Comparison of ENCODE assay signal across 8 cellular contexts in genomic region chr1:7808253-7808844, GRCh38. TPM values are rescaled to one million over a fixed set of nuclear protein-coding genes. Genes with fewer than 3 reads are reported as not detected.
DNase-seq lines count a peak whose midpoint lies in the region; ATAC-seq and TF ChIP-seq lines count a peak whose summit lies in the region.

No MANE protein-coding gene starts in this region.

- no peak overlapping the region for H3K4me2 ChIP-seq in SK-N-SH

- H3K9ac ChIP-seq in SK-N-SH: no peak overlapping the region

- H3K9me3 Mint-ChIP-seq in CD4-positive, alpha-beta T cell: peaks cover 5% of the 10 kb centered on the region

- intact Hi-C loops in CD4-positive, alpha-beta T cell (cut with DNase I, micrococcal nuclease): loop anchor here in 1 of 2 experiments (5.0 kb wide), 1 partner anchor 94 kb away; no protein-coding TSS in a partner anchor

- H3K36me3 Mint-ChIP-seq in CD4-positive, alpha-beta T cell (ENCODE audit: low read depth): peaks cover 75% of the 10 kb centered on the region

- no peak for TF ChIP-seq EP300 in SK-N-SH (IDR thresholded peaks at IDR 0.05; ENCODE audit: borderline replicate concordance in 1 of 2, low read depth in 1 of 2, low read length in 1 of 2)

- no peak for DNase-seq in CD4-positive, alpha-beta T cell
- peak; percentile 15 for DNase-seq in HEK293T (ENCODE audit: extremely low spot score)
- peak; percentile 40 for DNase-seq in SK-N-SH
- peak; percentile 18 for DNase-seq in glomerular endothelial cell (ENCODE audit: extremely low read depth, low read depth, low spot score)
- DNase-seq in NCI-H1930 (lab: John Stamatoyannopoulos, UW): no peak
- DNase-seq in amniotic stem cell (lab: John Stamatoyannopoulos, UW): no peak
- DNase-seq in stimulated activated CD4-positive, alpha-beta T cell treated with anti-CD3 and anti-CD28 coated beads, Interleukin-1b, Interleukin-23, amount 100 ng/mL, for 48 hours: no peak

- POLR2A ChIA-PET in CD4-positive, alpha-beta T cell (lab: Charles Lee): no interaction called here
- POLR2A ChIA-PET in HEK293T (lab: Yijun Ruan, JAX): interaction anchor here (1.0 kb wide), 1 partner anchor 153 kb away, joined by 3 read pairs; the partner anchor contains the start of gene PARK7
- POLR2A ChIA-PET in SK-N-SH (lab: Yijun Ruan, JAX): no interaction called here

- H3K27me3 ChIP-seq in CD4-positive, alpha-beta T cell (ENCODE audit: control insufficient read depth, insufficient read depth, low read length): no peaks in the 10 kb centered on the region
- no peaks in the 10 kb centered on the region for H3K27me3 ChIP-seq in SK-N-SH (ENCODE audit: insufficient read depth)

- H2AFZ ChIP-seq in SK-N-SH (ENCODE audit: low read depth): no peak overlapping the region

- no peak overlapping the region for H3K4me3 ChIP-seq in SK-N-SH (ENCODE audit: low read depth in 2 of 2, low read length in 1 of 2)

- CTCF ChIA-PET in CD4-positive, alpha-beta T cell (lab: Charles Lee): interaction anchor here (1.0 kb wide), 2 partner anchors 13 to 56 kb away, joined by 3 read pairs; no protein-coding TSS in a partner anchor
- CTCF ChIA-PET in HEK293T (lab: Yijun Ruan, JAX): interaction anchor here (0.6 to 1.2 kb wide), 4 partner anchors 10 to 25 kb away, joined by 3 to 4 read pairs (median 4); no protein-coding TSS in a partner anchor
- CTCF ChIA-PET in SK-N-SH (lab: Yijun Ruan, JAX): interaction anchor here (0.7 to 1.8 kb wide), 20 partner anchors 9 to 141 kb away, joined by 3 to 9 read pairs (median 4); no protein-coding TSS in a partner anchor

- H3K27me3 Mint-ChIP-seq in CD4-positive, alpha-beta T cell: no peaks in the 10 kb centered on the region

- no peaks in the 10 kb centered on the region for H3K79me2 ChIP-seq in SK-N-SH (ENCODE audit: insufficient read depth)

- TF ChIP-seq CTCF in CD4-positive, alpha-beta T cell (IDR thresholded peaks at IDR 0.05): peak; percentile 58
- TF ChIP-seq CTCF in SK-N-SH (IDR thresholded peaks at IDR 0.05): peak; percentile 61

- TF ChIP-seq RAD21 in SK-N-SH (IDR thresholded peaks at IDR 0.05; ENCODE audit: low read length): peak; percentile 59

- no peak overlapping the region for H3K27ac ChIP-seq in CD4-positive, alpha-beta T cell (ENCODE audit: low read depth, low read length)
- no peak overlapping the region for H3K27ac ChIP-seq in SK-N-SH (ENCODE audit: low read depth in 2 of 2, low read length in 1 of 2)

- H3K9me2 ChIP-seq in SK-N-SH: no peaks in the 10 kb centered on the region

- H3K27ac Mint-ChIP-seq in CD4-positive, alpha-beta T cell: no peak overlapping the region

- H3K4me1 ChIP-seq in SK-N-SH (ENCODE audit: control insufficient read depth in 1 of 2, insufficient read depth in 2 of 2, low read depth in 1 of 2, low read length in 1 of 2): no peaks in the 10 kb centered on the region

- H4K20me1 ChIP-seq in SK-N-SH (ENCODE audit: insufficient read depth): no peaks in the 10 kb centered on the region

- no peak overlapping the region for H3K4me3 Mint-ChIP-seq in CD4-positive, alpha-beta T cell

- ATAC-seq in CD4-positive, alpha-beta T cell (ENCODE audit: poor library complexity): no peak
- no peak for ATAC-seq in GM19467 (IDR thresholded peaks at IDR 0.05; ENCODE audit: unreplicated experiment)

- peaks cover 45 to 69% of the 10 kb centered on the region in 2 experiments for H3K36me3 ChIP-seq in SK-N-SH (replicated peaks in 1 of 2; ENCODE audit: control insufficient read depth in 1 of 2, insufficient read depth in 2 of 2, low read length in 1 of 2)

- H3K9me3 ChIP-seq in CD4-positive, alpha-beta T cell (ENCODE audit: control insufficient read depth, low read length): peaks cover 5% of the 10 kb centered on the region
- 0 out of 2 replicates have a peak, but pooled peaks cover 3% of the 10 kb centered on the region for H3K9me3 ChIP-seq in SK-N-SH

- 52% methylated on average over 1 of the region's 1 CpG for WGBS in SK-N-SH (ENCODE audit: low lambda C conversion rate)

- H3K4me1 Mint-ChIP-seq in CD4-positive, alpha-beta T cell (ENCODE audit: low read depth): no peaks in the 10 kb centered on the region

- H3F3A ChIP-seq in SK-N-SH (replicated peaks; ENCODE audit: insufficient read depth): peaks cover 15% of the 10 kb centered on the region

TF ChIP-seq in HEK293T, 16 proteins besides CTCF, POLR2A, EP300 and RAD21:
- no peak for TF ChIP-seq ELF4 (IDR thresholded peaks at IDR 0.05)
- TF ChIP-seq FOXK2 (IDR thresholded peaks at IDR 0.05): no peak
- TF ChIP-seq LEF1 (IDR thresholded peaks at IDR 0.05; ENCODE audit: borderline replicate concordance): no peak
- no peak for TF ChIP-seq HDGF (IDR thresholded peaks at IDR 0.05; ENCODE audit: borderline replicate concordance)
- no peak for TF ChIP-seq L3MBTL2 (conservative IDR thresholded peaks at IDR 0.05)
- TF ChIP-seq PKNOX1 (IDR thresholded peaks at IDR 0.05): no peak
- TF ChIP-seq FOXA1 (IDR thresholded peaks at IDR 0.05): no peak
- no peak for TF ChIP-seq SUZ12 (IDR thresholded peaks at IDR 0.05)
- TF ChIP-seq SP1 (IDR thresholded peaks at IDR 0.05): no peak
- no peak for TF ChIP-seq CTBP1 (IDR thresholded peaks at IDR 0.05; ENCODE audit: borderline replicate concordance)
- TF ChIP-seq NFRKB (IDR thresholded peaks at IDR 0.05): no peak
- no peak for TF ChIP-seq ARNT (IDR thresholded peaks at IDR 0.05)
- TF ChIP-seq BHLHE40 (IDR thresholded peaks at IDR 0.05; ENCODE audit: borderline replicate concordance): no peak
- TF ChIP-seq ZNF384 (IDR thresholded peaks at IDR 0.05): no peak
- TF ChIP-seq TARDBP (IDR thresholded peaks at IDR 0.05): no peak
- no peak for TF ChIP-seq FOXM1 (IDR thresholded peaks at IDR 0.05; ENCODE audit: borderline replicate concordance)
TF ChIP-seq in HEK293T: peak in this region for 0.

TF ChIP-seq in SK-N-SH, 30 proteins besides CTCF, POLR2A, EP300 and RAD21:
- peak; percentile 41 for TF ChIP-seq SMC3 (IDR thresholded peaks at IDR 0.05; ENCODE audit: low read depth, low read length)
- TF ChIP-seq EZH2phosphoT487 (IDR thresholded peaks at IDR 0.05; ENCODE audit: borderline replicate concordance, low read depth): no peak
TF ChIP-seq in SK-N-SH: peak in this region for 1.

RNA-seq across cellular contexts. Expression of gene PER3, which starts 24.3 kb away (rescaled TPM):
- total RNA-seq in CD4-positive, alpha-beta T cell: 10 to 100 TPM; 10.1 to 11.4 TPM
- polyA plus RNA-seq in SK-N-SH (2012; rRNA removed): 6.0 and 7.3 TPM in 2 replicates
- polyA plus RNA-seq in SK-N-SH (2012; cell fraction: cytosol; rRNA removed): 4.2 and 5.0 TPM in 2 replicates
- polyA plus RNA-seq in SK-N-SH (2012; cell fraction: nucleus; rRNA removed): 12.1 and 14.3 TPM in 2 replicates
- 2.1 and 4.8 TPM in 2 replicates for total RNA-seq in glomerular endothelial cell

RNA-seq across cellular contexts. Expression of gene VAMP3, which starts 37.3 kb away (rescaled TPM):
- 10 to 100 TPM; 76.9 to 87.7 TPM for total RNA-seq in CD4-positive, alpha-beta T cell
- polyA plus RNA-seq in SK-N-SH (2012; rRNA removed): 96.4 and 114 TPM in 2 replicates
- 141 and 168 TPM in 2 replicates for polyA plus RNA-seq in SK-N-SH (2012; cell fraction: cytosol; rRNA removed)
- polyA plus RNA-seq in SK-N-SH (2012; cell fraction: nucleus; rRNA removed): 41.4 and 66.9 TPM in 2 replicates
- 199 and 205 TPM in 2 replicates for total RNA-seq in glomerular endothelial cell

RNA-seq across cellular contexts. Expression of gene UTS2, which starts 44.5 kb away (rescaled TPM):
- total RNA-seq in CD4-positive, alpha-beta T cell: not detected
- 0.13 TPM in 1 of 2 replicates, not detected in the other for polyA plus RNA-seq in SK-N-SH (2012; rRNA removed)
- polyA plus RNA-seq in SK-N-SH (2012; cell fraction: cytosol; rRNA removed): 0.07 and 0.12 TPM in 2 replicates
- 0.04 TPM in 1 of 2 replicates, not detected in the other for polyA plus RNA-seq in SK-N-SH (2012; cell fraction: nucleus; rRNA removed)
- not detected in 2 replicates for total RNA-seq in glomerular endothelial cell

Comparison
In these comparisons a context has a peak if more than half of its experiments do, and no peak if none do; other contexts are left out.
1. DNase-seq: peak in HEK293T (single experiment), SK-N-SH (single experiment) and glomerular endothelial cell (single experiment); none in CD4-positive, alpha-beta T cell (0 of 10), NCI-H1930 (0 of 2), amniotic stem cell (single experiment) and stimulated activated CD4-positive, alpha-beta T cell treated with anti-CD3 and anti-CD28 coated beads, Interleukin-1b, Interleukin-23, amount 100 ng/mL, for 48 hours (single experiment).